In genomic region chr15:42172475-42172874, GRCh38 we compare ENCODE assay signal across 14 cellular contexts. TPM values are rescaled to one million over a fixed set of nuclear protein-coding genes. Genes with fewer than 3 reads are reported as not detected.
"Had no signal": no experiment of that assay in that cellular context is flagged by ENCODE, and none has a peak within 500 bp of the region (broad histone marks: within the 10 kb centered on the region; RNA-seq: fewer than 3 reads in every experiment).

No MANE protein-coding gene starts in this region.

- H3K4me2 ChIP-seq: neural progenitor cell had no signal

- H3K4me3 Mint-ChIP-seq: mesothelial cell of epicardium; neural progenitor cell; stimulated activated naive CD8-positive, alpha-beta T cell treated with anti-CD3 and anti-CD28 coated beads, Interleukin-15, Interleukin-2, amounts not matched to agents 100 ng/mL and 50 ng/mL, for 24 hours had no signal

- H3K27me3 ChIP-seq: cardiac muscle cell, neural progenitor cell, SJSA1, suprapubic skin, upper lobe of left lung had no signal

- H3K27ac ChIP-seq: cardiac muscle cell, neural progenitor cell, SJSA1, suprapubic skin had no signal

- H3K9ac ChIP-seq: neural progenitor cell had no signal

- H2AFZ ChIP-seq: neural progenitor cell had no signal

- H3K4me3 ChIP-seq: cardiac muscle cell, neural progenitor cell, SJSA1, suprapubic skin, upper lobe of left lung had no signal

- H3K36me3 ChIP-seq: neural progenitor cell had no signal

- DNase-seq: activated effector memory CD4-positive, alpha-beta T cell treated with anti-CD3 and anti-CD28 coated beads, Interleukin-2, amount 50 U/mL, for 16 hours; effector CD8-positive, alpha-beta T cell; foreskin melanocyte; kidney glomerular epithelial cell; upper lobe of left lung had no signal

- H3K27me3 Mint-ChIP-seq: stimulated activated naive CD8-positive, alpha-beta T cell treated with anti-CD3 and anti-CD28 coated beads, Interleukin-15, Interleukin-2, amounts not matched to agents 100 ng/mL and 50 ng/mL, for 24 hours had no signal

- H3K9me3 Mint-ChIP-seq: mesothelial cell of epicardium; neural progenitor cell; stimulated activated naive CD8-positive, alpha-beta T cell treated with anti-CD3 and anti-CD28 coated beads, Interleukin-15, Interleukin-2, amounts not matched to agents 100 ng/mL and 50 ng/mL, for 24 hours had no signal

- H3K4me1 Mint-ChIP-seq: mesothelial cell of epicardium, neural progenitor cell had no signal

- H3K4me1 ChIP-seq: neural progenitor cell, SJSA1, suprapubic skin had no signal

- H3K9me3 ChIP-seq: SJSA1, suprapubic skin, upper lobe of left lung had no signal

- H3K27ac Mint-ChIP-seq: mesothelial cell of epicardium, neural progenitor cell had no signal

RNA-seq across cellular contexts. Expression of gene PLA2G4F, which starts 16.0 kb away (rescaled TPM):
- total RNA-seq: activated CD8-positive, alpha-beta memory T cell treated with anti-CD3 and anti-CD28 coated beads for 36 hours; osteocyte; sciatic nerve; SJSA1 had no signal
